In the genomic region with DNA sequence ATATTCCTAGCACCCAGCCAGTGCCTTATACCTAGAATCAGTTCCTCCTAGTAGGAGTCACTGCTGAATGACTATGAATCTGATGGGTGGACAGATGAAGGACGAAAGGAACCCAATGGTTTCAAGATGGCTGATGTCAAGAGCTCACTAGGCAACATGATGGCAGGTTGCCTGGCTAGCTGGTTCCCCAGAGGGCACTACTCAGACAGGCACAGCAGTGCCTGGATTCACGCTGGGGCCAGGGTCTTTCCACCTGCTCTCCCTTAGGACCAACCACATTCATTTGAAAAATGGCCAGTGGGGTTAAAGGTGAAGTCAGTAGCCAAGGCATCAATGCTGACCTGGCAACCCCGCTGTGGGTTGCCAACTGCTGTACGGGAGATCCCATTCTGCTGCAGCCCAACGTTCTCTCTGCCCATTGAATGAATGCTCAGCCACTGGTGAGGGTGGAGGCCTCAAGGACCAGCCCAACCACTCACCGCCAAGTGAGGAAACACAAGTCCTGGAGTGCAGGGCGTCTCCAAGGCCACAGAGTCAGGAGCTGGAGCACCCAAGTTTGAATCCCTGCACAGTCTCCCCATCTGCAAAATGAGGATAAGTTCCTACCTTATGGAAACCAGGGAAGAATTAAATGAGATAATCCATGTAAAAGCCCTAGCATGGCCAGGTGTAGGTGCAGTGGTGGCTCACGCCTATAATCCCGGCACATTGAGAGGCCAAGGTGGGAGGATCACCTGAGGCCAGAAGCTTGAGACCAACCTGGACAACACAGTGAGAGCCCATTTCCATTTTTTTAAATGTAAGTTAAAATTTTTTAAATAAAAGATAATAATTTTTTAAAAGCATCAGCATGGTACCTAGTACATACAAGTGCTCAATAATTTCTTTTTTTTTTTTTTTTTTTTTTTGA, we compare ENCODE assay signal across 10 cellular contexts. TPM values are rescaled to one million over a fixed set of nuclear protein-coding genes. Genes with fewer than 3 reads are reported as not detected.
DNase-seq lines count a peak whose midpoint lies in the region; ATAC-seq and TF ChIP-seq lines count a peak whose summit lies in the region.
"Had no signal": no experiment of that assay in that cellular context is flagged by ENCODE, and none has a peak within 500 bp of the region (broad histone marks: within the 10 kb centered on the region; RNA-seq: fewer than 3 reads in every experiment).

No MANE protein-coding gene starts in this region.

- peak overlapping the region; percentile 100 for H3K27ac ChIP-seq in left ventricle myocardium inferior (replicated peaks)
- peak overlapping the region; percentile 10 to 95 (median 38) for H3K27ac ChIP-seq in body of pancreas
- peak overlapping the region; percentile 96 to 98 for H3K27ac ChIP-seq in uterus
- no peak overlapping the region for H3K27ac ChIP-seq in ovary

- no peak for TF ChIP-seq EP300 in ovary (IDR thresholded peaks at IDR 0.05)

- H3K36me3 ChIP-seq in left ventricle myocardium inferior (peaks cover 4% of the 10 kb centered on the region), body of pancreas (replicated peaks in 1 of 2; ENCODE audit: insufficient read depth in 1 of 2, low read depth in 2 of 2) (no peaks in the 10 kb centered on the region), mucosa of descending colon (ENCODE audit: low read depth) (no peaks in the 10 kb centered on the region), uterus (no peaks in the 10 kb centered on the region), ovary (no peaks in the 10 kb centered on the region)

- no peak for TF ChIP-seq CTCF in left ventricle myocardium inferior (IDR thresholded peaks at IDR 0.05; ENCODE audit: borderline replicate concordance)
- no peak for TF ChIP-seq CTCF in body of pancreas (IDR thresholded peaks at IDR 0.05)
- TF ChIP-seq CTCF in mucosa of descending colon (IDR thresholded peaks at IDR 0.05), result no peak
- no peak for TF ChIP-seq CTCF in uterus (IDR thresholded peaks at IDR 0.05)
- no peak for TF ChIP-seq CTCF in ovary (IDR thresholded peaks at IDR 0.05)

- H3K9me3 ChIP-seq in left ventricle myocardium inferior (replicated peaks) (no peaks in the 10 kb centered on the region), body of pancreas (no peaks in the 10 kb centered on the region), mucosa of descending colon (no peaks in the 10 kb centered on the region), uterus (no peaks in the 10 kb centered on the region), ovary (no peaks in the 10 kb centered on the region)

- H3K27me3 ChIP-seq in left ventricle myocardium inferior (ENCODE audit: low read depth), result no peaks in the 10 kb centered on the region
- H3K27me3 ChIP-seq in body of pancreas, result no peaks in the 10 kb centered on the region
- H3K27me3 ChIP-seq in uterus, result no peaks in the 10 kb centered on the region
- H3K27me3 ChIP-seq in ovary, result no peaks in the 10 kb centered on the region

- DNase-seq in left ventricle myocardium inferior (no peak), left ventricle myocardium superior (no peak), body of pancreas (peak in 1 of 4 donors; percentile 59), mucosa of descending colon (no peak), uterus (no peak), ovary (no peak)
- DNase-seq: DMS153, NCI-H1048 had no signal

- no peak overlapping the region for H3K4me3 ChIP-seq in left ventricle myocardium inferior
- no peak overlapping the region for H3K4me3 ChIP-seq in body of pancreas
- no peak overlapping the region for H3K4me3 ChIP-seq in mucosa of descending colon
- H3K4me3 ChIP-seq in uterus, result no peak overlapping the region
- H3K4me3 ChIP-seq in ovary, result no peak overlapping the region

- ATAC-seq in left ventricle myocardium superior, result no peak
- ATAC-seq in body of pancreas, result peak; percentile 17
- peak; percentile 2 for ATAC-seq in mucosa of descending colon
- ATAC-seq in GM21576 (IDR thresholded peaks at IDR 0.05; ENCODE audit: unreplicated experiment), result no peak
- no peak for ATAC-seq in GM21737 (IDR thresholded peaks at IDR 0.05; ENCODE audit: unreplicated experiment)

- 61 to 62% methylated on average over 4 to 9 of the region's 9 CpGs for WGBS in body of pancreas, 2 donors
- 64 to 73% (median 66%) methylated on average over 9 of the region's 9 CpGs for WGBS in ovary, 3 donors

- intact Hi-C loops in left ventricle myocardium inferior (cut with micrococcal nuclease) (no loop called here), left ventricle myocardium superior (cut with micrococcal nuclease) (no loop called here), body of pancreas (cut with DNase I) (no loop called here), mucosa of descending colon (cut with DNase I, micrococcal nuclease) (no loop called here), uterus (cut with DNase I; ENCODE audit: low total_unique reads) (no loop called here), ovary (cut with DNase I) (loop anchor here in 1 of 4 donors (10.0 kb wide), 1 partner anchor 89 kb away; no protein-coding TSS in a partner anchor)

- no peak for TF ChIP-seq POLR2A in body of pancreas (IDR thresholded peaks at IDR 0.05)
- no peak for TF ChIP-seq POLR2A in uterus (IDR thresholded peaks at IDR 0.05)
- TF ChIP-seq POLR2A in ovary (IDR thresholded peaks at IDR 0.05), result no peak

- peaks cover 100% of the 10 kb centered on the region for H3K4me1 ChIP-seq in left ventricle myocardium inferior
- H3K4me1 ChIP-seq in body of pancreas, result peaks cover 95% of the 10 kb centered on the region
- H3K4me1 ChIP-seq in mucosa of descending colon (ENCODE audit: low read depth), result peaks cover 86% of the 10 kb centered on the region
- H3K4me1 ChIP-seq in uterus, result peaks cover 36 to 55% of the 10 kb centered on the region in 2 donors
- peaks cover 29% of the 10 kb centered on the region for H3K4me1 ChIP-seq in ovary (ENCODE audit: insufficient read depth)

RNA-seq across cellular contexts. Expression of a gene that starts 12.4 kb away (rescaled TPM):
- total RNA-seq in left ventricle myocardium inferior (150 TPM), left ventricle myocardium superior (161 TPM), body of pancreas (100 to 1,000 TPM; 294 to 323 TPM), mucosa of descending colon (100 to 1,000 TPM; 501 to 831 (median 599) TPM), uterus (1,000 to 10,000 TPM in 1 of 4 donors, 100 to 1,000 TPM in 3; 215 to 1,171 (median 400) TPM), ovary (100 to 1,000 TPM; 128 to 452 (median 348) TPM)
- polyA plus RNA-seq in ovary, result 100 to 1,000 TPM; 196 to 530 TPM

Comparison
In these comparisons a context has a peak if more than half of its experiments do, and no peak if none do; other contexts are left out.
1. H3K27ac ChIP-seq: peak in left ventricle myocardium inferior (single experiment), body of pancreas (4 of 4) and uterus (2 of 2); none in ovary (0 of 2).
2. ATAC-seq: peak in body of pancreas (single experiment) and mucosa of descending colon (single experiment); none in left ventricle myocardium superior (single experiment), GM21576 (single experiment) and GM21737 (single experiment).